In the genomic region with DNA sequence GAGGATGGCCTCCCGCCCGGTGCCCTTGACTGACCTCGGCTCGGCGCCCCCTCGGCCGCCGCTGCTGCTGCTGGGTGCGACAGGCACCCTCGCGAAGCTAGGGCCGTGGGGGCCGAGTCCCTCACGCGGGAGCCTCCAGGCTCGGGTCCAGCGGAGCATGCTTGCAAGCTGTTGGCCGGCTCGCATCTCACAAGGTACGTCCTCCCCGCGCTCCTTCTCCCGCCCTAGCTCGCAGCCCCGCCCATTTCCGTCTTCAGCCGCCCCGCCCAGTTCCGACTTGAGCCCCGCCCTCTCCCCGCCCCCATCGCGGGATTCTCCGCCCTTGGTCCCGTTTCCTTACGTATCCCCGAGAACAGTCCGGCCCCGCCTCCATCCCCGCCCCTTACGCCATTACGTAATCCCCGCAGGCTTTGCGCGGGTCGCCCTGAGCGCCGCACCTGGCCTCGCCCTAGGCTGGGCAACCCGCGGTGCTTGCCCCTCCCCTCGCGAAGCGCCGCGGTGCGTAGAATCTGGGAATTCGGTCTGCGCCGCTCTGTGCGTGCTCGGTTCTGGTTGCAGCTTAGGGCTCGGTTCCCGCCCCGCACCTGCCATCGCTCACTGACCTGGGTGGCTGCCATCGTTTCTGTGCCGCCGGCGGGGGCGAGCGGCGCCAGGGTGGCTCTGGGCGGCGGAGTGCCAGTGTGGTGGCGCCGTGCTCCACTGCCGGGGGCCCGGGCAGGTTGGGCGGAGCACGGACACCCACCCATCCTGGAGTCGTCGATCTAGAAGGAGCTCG, we compare ENCODE assay signal across 1 cellular context.
TF ChIP-seq lines count a peak whose summit lies in the region.

A gene with protein sequence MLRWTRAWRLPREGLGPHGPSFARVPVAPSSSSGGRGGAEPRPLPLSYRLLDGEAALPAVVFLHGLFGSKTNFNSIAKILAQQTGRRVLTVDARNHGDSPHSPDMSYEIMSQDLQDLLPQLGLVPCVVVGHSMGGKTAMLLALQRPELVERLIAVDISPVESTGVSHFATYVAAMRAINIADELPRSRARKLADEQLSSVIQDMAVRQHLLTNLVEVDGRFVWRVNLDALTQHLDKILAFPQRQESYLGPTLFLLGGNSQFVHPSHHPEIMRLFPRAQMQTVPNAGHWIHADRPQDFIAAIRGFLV (minus strand): TSS at position 191 of the 775 bp plus-strand sequence. CDS start 32 bp downstream, at position 159.

TF ChIP-seq in HepG2, 621 proteins besides CTCF, POLR2A, EP300 and RAD21 (continued from another document):
- TF ChIP-seq, protein P1, sequence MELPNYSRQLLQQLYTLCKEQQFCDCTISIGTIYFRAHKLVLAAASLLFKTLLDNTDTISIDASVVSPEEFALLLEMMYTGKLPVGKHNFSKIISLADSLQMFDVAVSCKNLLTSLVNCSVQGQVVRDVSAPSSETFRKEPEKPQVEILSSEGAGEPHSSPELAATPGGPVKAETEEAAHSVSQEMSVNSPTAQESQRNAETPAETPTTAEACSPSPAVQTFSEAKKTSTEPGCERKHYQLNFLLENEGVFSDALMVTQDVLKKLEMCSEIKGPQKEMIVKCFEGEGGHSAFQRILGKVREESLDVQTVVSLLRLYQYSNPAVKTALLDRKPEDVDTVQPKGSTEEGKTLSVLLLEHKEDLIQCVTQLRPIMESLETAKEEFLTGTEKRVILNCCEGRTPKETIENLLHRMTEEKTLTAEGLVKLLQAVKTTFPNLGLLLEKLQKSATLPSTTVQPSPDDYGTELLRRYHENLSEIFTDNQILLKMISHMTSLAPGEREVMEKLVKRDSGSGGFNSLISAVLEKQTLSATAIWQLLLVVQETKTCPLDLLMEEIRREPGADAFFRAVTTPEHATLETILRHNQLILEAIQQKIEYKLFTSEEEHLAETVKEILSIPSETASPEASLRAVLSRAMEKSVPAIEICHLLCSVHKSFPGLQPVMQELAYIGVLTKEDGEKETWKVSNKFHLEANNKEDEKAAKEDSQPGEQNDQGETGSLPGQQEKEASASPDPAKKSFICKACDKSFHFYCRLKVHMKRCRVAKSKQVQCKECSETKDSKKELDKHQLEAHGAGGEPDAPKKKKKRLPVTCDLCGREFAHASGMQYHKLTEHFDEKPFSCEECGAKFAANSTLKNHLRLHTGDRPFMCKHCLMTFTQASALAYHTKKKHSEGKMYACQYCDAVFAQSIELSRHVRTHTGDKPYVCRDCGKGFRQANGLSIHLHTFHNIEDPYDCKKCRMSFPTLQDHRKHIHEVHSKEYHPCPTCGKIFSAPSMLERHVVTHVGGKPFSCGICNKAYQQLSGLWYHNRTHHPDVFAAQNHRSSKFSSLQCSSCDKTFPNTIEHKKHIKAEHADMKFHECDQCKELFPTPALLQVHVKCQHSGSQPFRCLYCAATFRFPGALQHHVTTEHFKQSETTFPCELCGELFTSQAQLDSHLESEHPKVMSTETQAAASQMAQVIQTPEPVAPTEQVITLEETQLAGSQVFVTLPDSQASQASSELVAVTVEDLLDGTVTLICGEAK (IDR thresholded peaks at IDR 0.05) = no peak
- TF ChIP-seq, protein P1 (CRISPR knock-in tag; IDR thresholded peaks at IDR 0.05) = peak; percentile 87; the same call in 1 of the 2 replicates
- TF ChIP-seq ESRRA (CRISPR knock-in tag; IDR thresholded peaks at IDR 0.05; ENCODE audit: low read depth) (no peak; the same call in 1 of the 2 replicates), ZBTB42 (CRISPR knock-in tag; IDR thresholded peaks at IDR 0.05) (peak; percentile 8; the same call in 1 of the 2 replicates), XRCC5 (optimal IDR thresholded peaks at IDR 0.05; ENCODE audit: low read length) (peak; percentile 29), TCF12 (IDR thresholded peaks at IDR 0.05) (no peak), TCF12 (CRISPR knock-in tag; IDR thresholded peaks at IDR 0.05) (peak; percentile 48)
- TF ChIP-seq, protein P2, sequence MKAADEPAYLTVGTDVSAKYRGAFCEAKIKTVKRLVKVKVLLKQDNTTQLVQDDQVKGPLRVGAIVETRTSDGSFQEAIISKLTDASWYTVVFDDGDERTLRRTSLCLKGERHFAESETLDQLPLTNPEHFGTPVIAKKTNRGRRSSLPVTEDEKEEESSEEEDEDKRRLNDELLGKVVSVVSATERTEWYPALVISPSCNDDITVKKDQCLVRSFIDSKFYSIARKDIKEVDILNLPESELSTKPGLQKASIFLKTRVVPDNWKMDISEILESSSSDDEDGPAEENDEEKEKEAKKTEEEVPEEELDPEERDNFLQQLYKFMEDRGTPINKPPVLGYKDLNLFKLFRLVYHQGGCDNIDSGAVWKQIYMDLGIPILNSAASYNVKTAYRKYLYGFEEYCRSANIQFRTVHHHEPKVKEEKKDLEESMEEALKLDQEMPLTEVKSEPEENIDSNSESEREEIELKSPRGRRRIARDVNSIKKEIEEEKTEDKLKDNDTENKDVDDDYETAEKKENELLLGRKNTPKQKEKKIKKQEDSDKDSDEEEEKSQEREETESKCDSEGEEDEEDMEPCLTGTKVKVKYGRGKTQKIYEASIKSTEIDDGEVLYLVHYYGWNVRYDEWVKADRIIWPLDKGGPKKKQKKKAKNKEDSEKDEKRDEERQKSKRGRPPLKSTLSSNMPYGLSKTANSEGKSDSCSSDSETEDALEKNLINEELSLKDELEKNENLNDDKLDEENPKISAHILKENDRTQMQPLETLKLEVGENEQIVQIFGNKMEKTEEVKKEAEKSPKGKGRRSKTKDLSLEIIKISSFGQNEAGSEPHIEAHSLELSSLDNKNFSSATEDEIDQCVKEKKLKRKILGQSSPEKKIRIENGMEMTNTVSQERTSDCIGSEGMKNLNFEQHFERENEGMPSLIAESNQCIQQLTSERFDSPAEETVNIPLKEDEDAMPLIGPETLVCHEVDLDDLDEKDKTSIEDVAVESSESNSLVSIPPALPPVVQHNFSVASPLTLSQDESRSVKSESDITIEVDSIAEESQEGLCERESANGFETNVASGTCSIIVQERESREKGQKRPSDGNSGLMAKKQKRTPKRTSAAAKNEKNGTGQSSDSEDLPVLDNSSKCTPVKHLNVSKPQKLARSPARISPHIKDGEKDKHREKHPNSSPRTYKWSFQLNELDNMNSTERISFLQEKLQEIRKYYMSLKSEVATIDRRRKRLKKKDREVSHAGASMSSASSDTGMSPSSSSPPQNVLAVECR (CRISPR knock-in tag; IDR thresholded peaks at IDR 0.05; ENCODE audit: borderline replicate concordance) = peak; percentile 78; the same call in 1 of the 2 replicates
- TF ChIP-seq, protein P3, sequence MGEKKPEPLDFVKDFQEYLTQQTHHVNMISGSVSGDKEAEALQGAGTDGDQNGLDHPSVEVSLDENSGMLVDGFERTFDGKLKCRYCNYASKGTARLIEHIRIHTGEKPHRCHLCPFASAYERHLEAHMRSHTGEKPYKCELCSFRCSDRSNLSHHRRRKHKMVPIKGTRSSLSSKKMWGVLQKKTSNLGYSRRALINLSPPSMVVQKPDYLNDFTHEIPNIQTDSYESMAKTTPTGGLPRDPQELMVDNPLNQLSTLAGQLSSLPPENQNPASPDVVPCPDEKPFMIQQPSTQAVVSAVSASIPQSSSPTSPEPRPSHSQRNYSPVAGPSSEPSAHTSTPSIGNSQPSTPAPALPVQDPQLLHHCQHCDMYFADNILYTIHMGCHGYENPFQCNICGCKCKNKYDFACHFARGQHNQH (CRISPR knock-in tag; IDR thresholded peaks at IDR 0.05) = peak; percentile 70; the same call in 1 of the 2 replicates
